ENCODE assay signal across 19 cellular contexts in the genomic region with DNA sequence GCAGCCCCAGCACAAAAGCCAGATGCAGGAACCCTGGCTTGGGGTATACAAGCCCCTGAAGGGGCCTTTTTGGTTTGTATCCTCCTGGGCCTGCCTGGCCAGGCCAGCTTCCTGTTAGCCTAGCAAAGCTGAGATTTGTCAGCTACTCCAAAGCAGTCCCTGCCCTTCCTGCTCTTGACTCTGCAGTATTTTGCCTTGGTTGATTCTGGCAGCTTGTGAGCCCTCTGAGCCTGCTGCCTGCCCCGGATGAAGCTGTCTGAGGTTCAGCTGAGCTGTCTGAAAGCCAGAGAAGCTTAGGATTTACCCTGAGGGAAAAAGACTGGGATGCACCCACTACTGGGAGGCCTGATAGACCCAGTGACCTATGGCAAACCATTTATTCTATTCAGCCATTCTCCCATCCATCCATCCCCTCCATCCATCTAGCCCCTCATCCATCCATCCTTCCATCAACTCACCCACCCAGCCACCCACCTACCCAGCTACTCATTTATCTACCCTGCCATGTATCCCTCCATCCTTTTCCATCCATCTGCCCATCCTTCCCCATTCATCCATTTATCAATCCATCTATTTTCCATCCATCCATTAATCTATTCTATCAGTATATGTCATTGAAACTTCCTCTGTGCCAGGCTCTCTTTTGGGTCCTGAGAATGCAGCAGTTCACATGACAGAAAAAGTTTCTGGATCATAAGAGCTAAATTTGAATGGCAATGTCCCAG.
"Had no signal": no experiment of that assay in that cellular context is flagged by ENCODE, and none has a peak within 500 bp of the region (broad histone marks: within the 10 kb centered on the region; RNA-seq: fewer than 3 reads in every experiment).

No MANE protein-coding gene starts in this region.

- H3K4me1 ChIP-seq: breast epithelium, uterus had no signal

- H3K36me3 Mint-ChIP-seq: activated naive CD4-positive, alpha-beta T cell treated with anti-CD3 and anti-CD28 coated beads, Interleukin-2, amount 50 U/mL, for 24 hours; natural killer cell; stimulated activated effector memory CD8-positive, alpha-beta T cell treated with anti-CD3 and anti-CD28 coated beads, Interleukin-12 subunit alpha, Interleukin-12 subunit beta, amount 100 ng/mL, for 72 hours had no signal

- DNase-seq: effector CD4-positive, alpha-beta T cell; natural killer cell; T-helper 17 cell; T1000 had no signal

- H3K27ac Mint-ChIP-seq: activated CD4-positive, alpha-beta T cell treated with anti-CD3 and anti-CD28 coated beads, Interleukin-2, amount 10 ng/mL, durations not matched to agents 7 days and 5 days; activated CD8-positive, alpha-beta T cell treated with anti-CD3 and anti-CD28 coated beads for 36 hours; activated naive CD4-positive, alpha-beta T cell treated with anti-CD3 and anti-CD28 coated beads, Interleukin-2, amount 50 U/mL, for 24 hours; activated naive CD8-positive, alpha-beta T cell treated with anti-CD3 and anti-CD28 coated beads, Interleukin-2, amount 50 U/mL, for 24 hours; activated T-helper 2 cell treated with anti-CD3 and anti-CD28 coated beads, Interferon-gamma antibody, Interleukin-2, Interleukin-4, amounts not matched to agents 10 μg/mL and 5 μg/mL and 100 μg/mL, durations not matched to agents 14 hours and 24 hours and 36 hours; dendritic cell treated with granulocyte-macrophage colony-stimulating factor and Interleukin-4, amounts not matched to agents 40 ng/mL and 50 ng/mL, for 4 days; natural killer cell; stimulated activated effector memory CD8-positive, alpha-beta T cell treated with anti-CD3 and anti-CD28 coated beads, Interleukin-12 subunit alpha, Interleukin-12 subunit beta, amount 100 ng/mL, for 72 hours; stimulated activated naive CD8-positive, alpha-beta T cell treated with anti-CD3 and anti-CD28 coated beads, Interleukin-15, Interleukin-2, amounts not matched to agents 100 ng/mL and 50 ng/mL, for 24 hours; T-helper 17 cell had no signal

- H2AFZ ChIP-seq: hepatocyte had no signal

- H3K4me3 Mint-ChIP-seq: activated CD4-positive, alpha-beta T cell treated with anti-CD3 and anti-CD28 coated beads, Interleukin-2, amount 10 ng/mL, durations not matched to agents 7 days and 5 days; activated CD8-positive, alpha-beta T cell treated with anti-CD3 and anti-CD28 coated beads for 36 hours; activated naive CD4-positive, alpha-beta T cell treated with anti-CD3 and anti-CD28 coated beads, Interleukin-2, amount 50 U/mL, for 24 hours; activated naive CD8-positive, alpha-beta T cell treated with anti-CD3 and anti-CD28 coated beads, Interleukin-2, amount 50 U/mL, for 24 hours; central memory CD8-positive, alpha-beta T cell; dendritic cell treated with granulocyte-macrophage colony-stimulating factor and Interleukin-4, amounts not matched to agents 40 ng/mL and 50 ng/mL, for 4 days; natural killer cell; stimulated activated effector memory CD8-positive, alpha-beta T cell treated with anti-CD3 and anti-CD28 coated beads, Interleukin-12 subunit alpha, Interleukin-12 subunit beta, amount 100 ng/mL, for 72 hours; stimulated activated naive CD8-positive, alpha-beta T cell treated with anti-CD3 and anti-CD28 coated beads, Interleukin-15, Interleukin-2, amounts not matched to agents 100 ng/mL and 50 ng/mL, for 24 hours; T-helper 17 cell had no signal

- ATAC-seq: T-helper 17 cell had no signal

- H3K79me2 ChIP-seq: hepatocyte had no signal

- H3K4me3 ChIP-seq: breast epithelium, hepatocyte, lung, sigmoid colon, thoracic aorta, uterus had no signal

- H3K4me2 ChIP-seq: hepatocyte had no signal

- H3K27me3 ChIP-seq: breast epithelium, hepatocyte, sigmoid colon, uterus had no signal

- H3K9me3 Mint-ChIP-seq: activated CD4-positive, alpha-beta T cell treated with anti-CD3 and anti-CD28 coated beads, Interleukin-2, amount 10 ng/mL, durations not matched to agents 7 days and 5 days; activated CD8-positive, alpha-beta T cell treated with anti-CD3 and anti-CD28 coated beads for 36 hours; activated naive CD4-positive, alpha-beta T cell treated with anti-CD3 and anti-CD28 coated beads, Interleukin-2, amount 50 U/mL, for 24 hours; activated naive CD8-positive, alpha-beta T cell treated with anti-CD3 and anti-CD28 coated beads, Interleukin-2, amount 50 U/mL, for 24 hours; activated T-helper 2 cell treated with anti-CD3 and anti-CD28 coated beads, Interferon-gamma antibody, Interleukin-2, Interleukin-4, amounts not matched to agents 10 μg/mL and 5 μg/mL and 100 μg/mL, durations not matched to agents 14 hours and 24 hours and 36 hours; central memory CD8-positive, alpha-beta T cell; dendritic cell treated with granulocyte-macrophage colony-stimulating factor and Interleukin-4, amounts not matched to agents 40 ng/mL and 50 ng/mL, for 4 days; natural killer cell; stimulated activated effector memory CD8-positive, alpha-beta T cell treated with anti-CD3 and anti-CD28 coated beads, Interleukin-12 subunit alpha, Interleukin-12 subunit beta, amount 100 ng/mL, for 72 hours; stimulated activated naive CD8-positive, alpha-beta T cell treated with anti-CD3 and anti-CD28 coated beads, Interleukin-15, Interleukin-2, amounts not matched to agents 100 ng/mL and 50 ng/mL, for 24 hours had no signal

- H3K36me3 ChIP-seq: breast epithelium, sigmoid colon, thoracic aorta, uterus had no signal

- H3K4me1 Mint-ChIP-seq: activated CD4-positive, alpha-beta T cell treated with anti-CD3 and anti-CD28 coated beads, Interleukin-2, amount 10 ng/mL, durations not matched to agents 7 days and 5 days; activated naive CD4-positive, alpha-beta T cell treated with anti-CD3 and anti-CD28 coated beads, Interleukin-2, amount 50 U/mL, for 24 hours; activated naive CD8-positive, alpha-beta T cell treated with anti-CD3 and anti-CD28 coated beads, Interleukin-2, amount 50 U/mL, for 24 hours; central memory CD8-positive, alpha-beta T cell; natural killer cell; stimulated activated effector memory CD8-positive, alpha-beta T cell treated with anti-CD3 and anti-CD28 coated beads, Interleukin-12 subunit alpha, Interleukin-12 subunit beta, amount 100 ng/mL, for 72 hours; T-helper 17 cell had no signal

- H3K27me3 Mint-ChIP-seq: activated CD4-positive, alpha-beta T cell treated with anti-CD3 and anti-CD28 coated beads, Interleukin-2, amount 10 ng/mL, durations not matched to agents 7 days and 5 days; activated CD8-positive, alpha-beta T cell treated with anti-CD3 and anti-CD28 coated beads for 36 hours; stimulated activated naive CD8-positive, alpha-beta T cell treated with anti-CD3 and anti-CD28 coated beads, Interleukin-15, Interleukin-2, amounts not matched to agents 100 ng/mL and 50 ng/mL, for 24 hours had no signal

- H3K9me3 ChIP-seq: breast epithelium, sigmoid colon, thoracic aorta, uterus had no signal

- H3K27ac ChIP-seq: breast epithelium, hepatocyte, sigmoid colon, thoracic aorta, uterus had no signal
